In genomic region chr9:123544007-123544827, GRCh38 we compare ENCODE assay signal across 8 cellular contexts.
DNase-seq lines count a peak whose midpoint lies in the region; ATAC-seq and TF ChIP-seq lines count a peak whose summit lies in the region.

No MANE protein-coding gene starts in this region.

- ATAC-seq in GM18873 (IDR thresholded peaks at IDR 0.05; ENCODE audit: low FRiP score, unreplicated experiment) (no peak), GM19452 (IDR thresholded peaks at IDR 0.05; ENCODE audit: unreplicated experiment) (no peak)

- no peaks in the 10 kb centered on the region for H3K9me3 ChIP-seq in neural progenitor cell (ENCODE audit: low read depth)

- H3K4me3 Mint-ChIP-seq in neural progenitor cell = no peak overlapping the region

- no peak overlapping the region for H3K27ac Mint-ChIP-seq in neural progenitor cell

- H2AFZ ChIP-seq in neural progenitor cell (replicated peaks) = no peak overlapping the region

- no peak overlapping the region for H3K4me2 ChIP-seq in neural progenitor cell

- DNase-seq in DMS53 treated with DMSO at 0.1 percent for 48 hours (lab: John Stamatoyannopoulos, UW; ENCODE audit: unreplicated experiment) (peak; percentile 58), HPDE6-E6E7 (ENCODE audit: extremely low spot score) (peak; percentile 20), RKO (ENCODE audit: low spot score) (peak; percentile 60), epithelial cell of prostate (ENCODE audit: low read depth, low spot score) (peak; percentile 2), neural progenitor cell (ENCODE audit: low spot score) (peak; percentile 57), OCI-M2 (lab: John Stamatoyannopoulos, UW; ENCODE audit: unreplicated experiment) (no peak)

- peaks cover 19% of the 10 kb centered on the region for H3K4me1 ChIP-seq in neural progenitor cell

- H3K79me2 ChIP-seq in neural progenitor cell (ENCODE audit: low read depth) = no peaks in the 10 kb centered on the region

- peaks cover 20% of the 10 kb centered on the region for H4K20me1 ChIP-seq in neural progenitor cell (ENCODE audit: low read depth)

- peaks cover 18% of the 10 kb centered on the region for H3F3A ChIP-seq in neural progenitor cell (ENCODE audit: low read depth)

- H3K27ac ChIP-seq in epithelial cell of prostate (no peak overlapping the region), neural progenitor cell (no peak overlapping the region)

- TF ChIP-seq CTCF in neural progenitor cell (IDR thresholded peaks at IDR 0.05) = peak; percentile 99

- H3K9me3 Mint-ChIP-seq in neural progenitor cell = no peaks in the 10 kb centered on the region

- H3K4me1 Mint-ChIP-seq in neural progenitor cell = peaks cover 30% of the 10 kb centered on the region

- H3K9ac ChIP-seq in neural progenitor cell = no peak overlapping the region

- no peak overlapping the region for H3K4me3 ChIP-seq in neural progenitor cell

- H3K27me3 ChIP-seq in neural progenitor cell = no peaks in the 10 kb centered on the region

- no peaks in the 10 kb centered on the region for H3K36me3 Mint-ChIP-seq in neural progenitor cell

- H3K27me3 Mint-ChIP-seq in neural progenitor cell (ENCODE audit: insufficient read depth, low read depth) = peaks cover 16% of the 10 kb centered on the region

- no peaks in the 10 kb centered on the region for H3K36me3 ChIP-seq in neural progenitor cell
